In genomic region chr22:35425971-35426800, GRCh38 we compare ENCODE assay signal across 9 cellular contexts. TPM values are rescaled to one million over a fixed set of nuclear protein-coding genes. Genes with fewer than 3 reads are reported as not detected.
DNase-seq lines count a peak whose midpoint lies in the region; ATAC-seq and TF ChIP-seq lines count a peak whose summit lies in the region.
"Had no signal": no experiment of that assay in that cellular context is flagged by ENCODE, and none has a peak within 500 bp of the region (broad histone marks: within the 10 kb centered on the region; RNA-seq: fewer than 3 reads in every experiment).

No MANE protein-coding gene starts in this region.

- H3K4me1 Mint-ChIP-seq in activated CD4-positive, alpha-beta T cell treated with anti-CD3 and anti-CD28 coated beads, Interleukin-2, amount 10 ng/mL, durations not matched to agents 24 days and 14 days: peaks cover 2% of the 10 kb centered on the region

- peaks cover 53% of the 10 kb centered on the region for H3K36me3 Mint-ChIP-seq in activated CD4-positive, alpha-beta T cell treated with anti-CD3 and anti-CD28 coated beads, Interleukin-2, amount 10 ng/mL, durations not matched to agents 24 days and 14 days (ENCODE audit: low read depth)

- intact Hi-C loops in activated CD4-positive, alpha-beta T cell treated with anti-CD3 and anti-CD28 coated beads, Interleukin-2, amount 10 ng/mL, durations not matched to agents 24 days and 14 days (cut with micrococcal nuclease): no loop called here
- intact Hi-C loops in psoas muscle (cut with DNase I): no loop called here

- no peak overlapping the region for H3K4me3 Mint-ChIP-seq in activated CD4-positive, alpha-beta T cell treated with anti-CD3 and anti-CD28 coated beads, Interleukin-2, amount 10 ng/mL, durations not matched to agents 24 days and 14 days

- peak overlapping the region; percentile 68 for H3K27ac Mint-ChIP-seq in activated CD4-positive, alpha-beta T cell treated with anti-CD3 and anti-CD28 coated beads, Interleukin-2, amount 10 ng/mL, durations not matched to agents 24 days and 14 days

- DNase-seq in activated CD4-positive, alpha-beta T cell treated with anti-CD3 and anti-CD28 coated beads, Interleukin-2, amount 10 ng/mL, durations not matched to agents 24 days and 14 days: no peak
- DNase-seq in activated CD4-positive, alpha-beta T cell treated with anti-CD3 and anti-CD28 coated beads for 1 hour: no peak
- DNase-seq in NCI-H2107 (lab: John Stamatoyannopoulos, UW) (peak; percentile 33), ecto neural progenitor cell (ENCODE audit: low spot score) (peak; percentile 70), psoas muscle (no peak), activated gamma-delta T cell (lab: John Stamatoyannopoulos, UW) (no peak)
- DNase-seq: NCI-H1092 had no signal

- peak overlapping the region; percentile 70 for H3K27ac ChIP-seq in psoas muscle

- peaks cover 2 to 33% of the 10 kb centered on the region in 2 donors for H3K36me3 ChIP-seq in psoas muscle (ENCODE audit: insufficient read depth in 1 of 2, low read depth in 1 of 2)

- H3K9me3 Mint-ChIP-seq in activated CD4-positive, alpha-beta T cell treated with anti-CD3 and anti-CD28 coated beads, Interleukin-2, amount 10 ng/mL, durations not matched to agents 24 days and 14 days: no peaks in the 10 kb centered on the region

- no peaks in the 10 kb centered on the region for H3K27me3 ChIP-seq in psoas muscle (ENCODE audit: insufficient read depth in 3 of 3, low read length in 2 of 3)

- H3K4me3 ChIP-seq in psoas muscle: no peak overlapping the region

- H3K9me3 ChIP-seq in psoas muscle: no peaks in the 10 kb centered on the region

- H3K27me3 Mint-ChIP-seq in activated CD4-positive, alpha-beta T cell treated with anti-CD3 and anti-CD28 coated beads, Interleukin-2, amount 10 ng/mL, durations not matched to agents 24 days and 14 days: no peaks in the 10 kb centered on the region

- no peak for TF ChIP-seq CTCF in psoas muscle (IDR thresholded peaks at IDR 0.05)

- WGBS in psoas muscle, 3 donors: 70 to 81% (median 73%) methylated on average over 11 of the region's 11 CpGs

- ATAC-seq in psoas muscle (peak in 1 of 4 donors; percentile 58), GM21723 (IDR thresholded peaks at IDR 0.05; ENCODE audit: unreplicated experiment) (no peak), GM21528 (IDR thresholded peaks at IDR 0.05; ENCODE audit: low FRiP score, unreplicated experiment) (no peak)

- peaks cover 20% of the 10 kb centered on the region for H3K4me1 ChIP-seq in psoas muscle

RNA-seq across cellular contexts. Expression of gene MCM5, which starts 26.2 kb away (rescaled TPM):
- 334 and 343 TPM in 2 replicates for total RNA-seq in activated CD4-positive, alpha-beta T cell treated with anti-CD3 and anti-CD28 coated beads, Interleukin-2, amount 10 ng/mL, durations not matched to agents 24 days and 14 days
- total RNA-seq in psoas muscle: 10 to 100 TPM in 3 of 4 donors, 1 to 10 TPM in 1; 9.1 to 13.6 (median 10.9) TPM
- 1 to 10 TPM; 6.4 to 7.3 (median 6.9) TPM for polyA plus RNA-seq in psoas muscle

RNA-seq across cellular contexts. Expression of gene HMOX1, which starts 45.3 kb away (rescaled TPM):
- total RNA-seq in activated CD4-positive, alpha-beta T cell treated with anti-CD3 and anti-CD28 coated beads, Interleukin-2, amount 10 ng/mL, durations not matched to agents 24 days and 14 days: 0.57 and 0.72 TPM in 2 replicates
- total RNA-seq in psoas muscle: 100 to 1,000 TPM in 1 of 4 donors, 10 to 100 TPM in 3; 23.7 to 238 (median 50.5) TPM
- polyA plus RNA-seq in psoas muscle: 100 to 1,000 TPM in 2 of 3 donors, 10 to 100 TPM in 1; 20.5 to 249 (median 167) TPM

Comparison
In these comparisons a context has a peak if more than half of its experiments do, and no peak if none do; other contexts are left out.
1. DNase-seq: peak in NCI-H2107 (single experiment) and ecto neural progenitor cell (single experiment); none in activated CD4-positive, alpha-beta T cell treated with anti-CD3 and anti-CD28 coated beads, Interleukin-2, amount 10 ng/mL, durations not matched to agents 24 days and 14 days (single experiment), activated CD4-positive, alpha-beta T cell treated with anti-CD3 and anti-CD28 coated beads for 1 hour (single experiment), psoas muscle (0 of 2) and activated gamma-delta T cell (single experiment).
2. RNA of gene MCM5, which starts 26.2 kb away (total RNA-seq): 334 to 343 TPM in activated CD4-positive, alpha-beta T cell treated with anti-CD3 and anti-CD28 coated beads, Interleukin-2, amount 10 ng/mL, durations not matched to agents 24 days and 14 days; 9.1 to 13.6 TPM in psoas muscle; every median in the first group is over 10 times any median in the second.
3. RNA of gene HMOX1, which starts 45.3 kb away (total RNA-seq): 23.7 to 238 TPM in psoas muscle; 0.57 to 0.72 TPM in activated CD4-positive, alpha-beta T cell treated with anti-CD3 and anti-CD28 coated beads, Interleukin-2, amount 10 ng/mL, durations not matched to agents 24 days and 14 days; every median in the first group is over 10 times any median in the second.